27 cellular contexts compared by ENCODE assay signal in genomic region chr6:80988892-80989291, GRCh38.
"Had no signal": no experiment of that assay in that cellular context is flagged by ENCODE, and none has a peak within 500 bp of the region (broad histone marks: within the 10 kb centered on the region; RNA-seq: fewer than 3 reads in every experiment).

No MANE protein-coding gene starts in this region.

- H3K4me3 ChIP-seq: ascending aorta, heart left ventricle, spleen, thoracic aorta, vagina had no signal

- H3K4me1 Mint-ChIP-seq: activated naive CD4-positive, alpha-beta T cell treated with anti-CD3 and anti-CD28 coated beads, Interleukin-2, amount 50 U/mL, for 24 hours; naive thymus-derived CD4-positive, alpha-beta T cell; neural crest cell had no signal

- H3K36me3 Mint-ChIP-seq: activated naive CD4-positive, alpha-beta T cell treated with anti-CD3 and anti-CD28 coated beads, Interleukin-2, amount 50 U/mL, for 24 hours; naive thymus-derived CD4-positive, alpha-beta T cell; type B pancreatic cell had no signal

- FAIRE-seq: TTC549 had no signal

- H3K27me3 ChIP-seq: ascending aorta, brain microvascular endothelial cell, heart left ventricle, spleen, vagina had no signal

- H3K9me3 Mint-ChIP-seq: activated naive CD4-positive, alpha-beta T cell treated with anti-CD3 and anti-CD28 coated beads, Interleukin-2, amount 50 U/mL, for 24 hours; dendritic cell treated with granulocyte-macrophage colony-stimulating factor and Interleukin-4, amounts not matched to agents 40 ng/mL and 50 ng/mL, for 4 days; neural crest cell; type B pancreatic cell had no signal

- H3K27me3 Mint-ChIP-seq: activated naive CD4-positive, alpha-beta T cell treated with anti-CD3 and anti-CD28 coated beads, Interleukin-2, amount 50 U/mL, for 24 hours; dendritic cell treated with granulocyte-macrophage colony-stimulating factor and Interleukin-4, amounts not matched to agents 40 ng/mL and 50 ng/mL, for 4 days; naive thymus-derived CD4-positive, alpha-beta T cell; progenitor cell of endocrine pancreas; type B pancreatic cell had no signal

- H3K27ac Mint-ChIP-seq: activated CD8-positive, alpha-beta T cell treated with anti-CD3 and anti-CD28 coated beads, Interleukin-2, amount 10 ng/mL, durations not matched to agents 7 days and 5 days; activated naive CD4-positive, alpha-beta T cell treated with anti-CD3 and anti-CD28 coated beads, Interleukin-2, amount 50 U/mL, for 24 hours; activated T-helper 1 cell treated with anti-CD3 and anti-CD28 coated beads, Interleukin-12 subunit alpha, Interleukin-12 subunit beta, Interleukin-2, Interleukin-4 antibody, amounts not matched to agents 30 ng/mL and 10 ng/mL and 1 ng/mL, durations not matched to agents 14 hours and 24 hours and 36 hours; dendritic cell treated with granulocyte-macrophage colony-stimulating factor and Interleukin-4, amounts not matched to agents 40 ng/mL and 50 ng/mL, for 4 days; naive thymus-derived CD4-positive, alpha-beta T cell; progenitor cell of endocrine pancreas; type B pancreatic cell had no signal

- DNase-seq: activated CD4-positive, alpha-beta T cell treated with anti-CD3 and anti-CD28 coated beads, Interleukin-2, amount 50 U/mL, for 1 hour; activated CD4-positive, CD25-positive, alpha-beta regulatory T cell treated with anti-CD3 and anti-CD28 coated beads, Interleukin-2, amount 50 U/mL, for 72 hours; activated CD8-positive, alpha-beta T cell treated with anti-CD3 and anti-CD28 coated beads, Interleukin-2, amount 10 ng/mL, durations not matched to agents 7 days and 5 days; activated gamma-delta T cell; brain microvascular endothelial cell; caudate nucleus; effector CD8-positive, alpha-beta T cell; erythroblast; heart left ventricle; islet precursor cell; left cardiac atrium; mesendoderm; naive thymus-derived CD4-positive, alpha-beta T cell; spleen; stimulated activated CD4-positive, alpha-beta T cell treated with anti-CD3 and anti-CD28 coated beads, Interleukin-4, amount 100 ng/mL, for 1 hour; stimulated activated naive CD4-positive, alpha-beta T cell treated with Interleukin-2 at 50 U/mL for 16 hours; WERI-Rb-1 had no signal

- H3K4me3 Mint-ChIP-seq: activated CD8-positive, alpha-beta T cell treated with anti-CD3 and anti-CD28 coated beads, Interleukin-2, amount 10 ng/mL, durations not matched to agents 7 days and 5 days; activated naive CD4-positive, alpha-beta T cell treated with anti-CD3 and anti-CD28 coated beads, Interleukin-2, amount 50 U/mL, for 24 hours; activated T-helper 1 cell treated with anti-CD3 and anti-CD28 coated beads, Interleukin-12 subunit alpha, Interleukin-12 subunit beta, Interleukin-2, Interleukin-4 antibody, amounts not matched to agents 30 ng/mL and 10 ng/mL and 1 ng/mL, durations not matched to agents 14 hours and 24 hours and 36 hours; dendritic cell treated with granulocyte-macrophage colony-stimulating factor and Interleukin-4, amounts not matched to agents 40 ng/mL and 50 ng/mL, for 4 days; naive thymus-derived CD4-positive, alpha-beta T cell; neural crest cell; type B pancreatic cell had no signal

- H3K27ac ChIP-seq: ascending aorta, brain microvascular endothelial cell, heart left ventricle, spleen, thoracic aorta, vagina, WERI-Rb-1 had no signal
